26 cellular contexts compared by ENCODE assay signal in the genomic region with DNA sequence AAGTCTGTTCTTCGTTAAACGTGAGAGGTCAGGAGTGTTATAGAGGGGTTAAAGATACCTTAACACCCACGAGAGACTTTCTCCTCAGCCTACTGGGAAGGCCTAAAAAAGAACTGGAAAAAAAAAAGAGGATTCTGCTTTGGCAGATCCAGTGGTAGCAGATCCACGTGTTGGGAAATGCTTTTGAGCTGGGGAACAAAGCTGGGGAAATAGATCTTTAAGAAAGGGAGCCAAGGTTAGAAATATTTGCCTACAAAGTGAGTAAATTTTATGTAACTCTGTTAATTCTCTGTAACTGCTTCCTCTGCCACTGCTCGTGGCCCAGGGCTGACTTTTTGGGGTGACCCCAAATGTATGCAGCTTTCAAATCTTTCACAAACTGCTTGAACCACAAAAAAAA. TPM values are rescaled to one million over a fixed set of nuclear protein-coding genes. Genes with fewer than 3 reads are reported as not detected.
DNase-seq lines count a peak whose midpoint lies in the region; ATAC-seq, FAIRE-seq and TF ChIP-seq lines count a peak whose summit lies in the region.
"Had no signal": no experiment of that assay in that cellular context is flagged by ENCODE, and none has a peak within 500 bp of the region (broad histone marks: within the 10 kb centered on the region; RNA-seq: fewer than 3 reads in every experiment).

No MANE protein-coding gene starts in this region.

- no peak overlapping the region for H3K23ac ChIP-seq in mesenchymal stem cell (ENCODE audit: low read length in 2 of 2)

- H3K4me3 ChIP-seq in SK-N-MC (no peak overlapping the region), esophagus squamous epithelium (no peak overlapping the region), mesenchymal stem cell (ENCODE audit: insufficient read depth in 1 of 2, low read depth in 1 of 2, low read length in 2 of 2) (no peak overlapping the region)
- H3K4me3 ChIP-seq: hepatocyte, SJCRH30, skin epidermis had no signal

- TF ChIP-seq CTCF in esophagus squamous epithelium (IDR thresholded peaks at IDR 0.05) (no peak), GM10266 (IDR thresholded peaks at IDR 0.05; ENCODE audit: control insufficient read depth, insufficient read depth, low read depth, missing control alignments) (no peak), D721Med (IDR thresholded peaks at IDR 0.05; ENCODE audit: insufficient read depth, missing control alignments) (no peak)

- H3K4me1 ChIP-seq in esophagus squamous epithelium (peaks cover 13 to 73% (median 55%) of the 10 kb centered on the region in 3 donors), mesenchymal stem cell (ENCODE audit: control insufficient read depth, insufficient read depth, low read depth, low read length) (peaks cover 2% of the 10 kb centered on the region)
- H3K4me1 ChIP-seq: SJCRH30 had no signal

- H3K9ac ChIP-seq in SK-N-MC (ENCODE audit: insufficient read length) = peak overlapping the region; percentile 58
- peak overlapping the region; percentile 75 for H3K9ac ChIP-seq in mesenchymal stem cell (ENCODE audit: low read length)

- 33 to 35% methylated on average over 5 of the region's 5 CpGs for WGBS in esophagus squamous epithelium, 2 donors
- 54% methylated on average over 3 of the region's 5 CpGs for WGBS in mesenchymal stem cell

- no peak for ATAC-seq in GM21825 (IDR thresholded peaks at IDR 0.05; ENCODE audit: unreplicated experiment)
- ATAC-seq: activated CD8-positive, alpha-beta T cell treated with anti-CD3 and anti-CD28 coated beads for 36 hours; activated T-cell treated with anti-CD3 and anti-CD28 coated beads, Interleukin-2, amount 50 U/mL, for 4 hours; esophagus mucosa; WTC11 had no signal

- FAIRE-seq in D721Med (lab: Jason Lieb, UNC) = no peak
- FAIRE-seq: islet of Langerhans had no signal

- TF ChIP-seq POLR2A in esophagus squamous epithelium (IDR thresholded peaks at IDR 0.05) = no peak

- intact Hi-C loops in esophagus squamous epithelium (cut with DNase I) = no loop called here

- H2AFZ ChIP-seq in mesenchymal stem cell (ENCODE audit: low read depth, low read length) = no peak overlapping the region
- H2AFZ ChIP-seq: hepatocyte had no signal

- H4K8ac ChIP-seq in mesenchymal stem cell (ENCODE audit: low read length) = no peak overlapping the region

- H3K18ac ChIP-seq in mesenchymal stem cell (ENCODE audit: low read depth in 1 of 2, low read length in 2 of 2) = no peak overlapping the region

- H2BK12ac ChIP-seq in mesenchymal stem cell (ENCODE audit: low read length in 2 of 2) = no peak overlapping the region

- H3K9me3 ChIP-seq in SK-N-MC (ENCODE audit: low read depth, low read length) (no peaks in the 10 kb centered on the region), esophagus squamous epithelium (no peaks in the 10 kb centered on the region), mesenchymal stem cell (ENCODE audit: control insufficient read depth, low read length) (no peaks in the 10 kb centered on the region)
- H3K9me3 ChIP-seq: SJCRH30 had no signal

- H2BK15ac ChIP-seq in mesenchymal stem cell (ENCODE audit: low read depth, poor library complexity, severe bottlenecking) = no peak overlapping the region

- H4K91ac ChIP-seq in mesenchymal stem cell (ENCODE audit: low read length) = no peak overlapping the region

- H3K4ac ChIP-seq in mesenchymal stem cell (ENCODE audit: low read depth in 1 of 2, low read length in 2 of 2) = no peak overlapping the region

- H2BK120ac ChIP-seq in mesenchymal stem cell (ENCODE audit: low read depth, low read length) = no peak overlapping the region

- H3K27me3 ChIP-seq in esophagus squamous epithelium = no peaks in the 10 kb centered on the region
- H3K27me3 ChIP-seq in mesenchymal stem cell (ENCODE audit: control insufficient read depth in 1 of 2, insufficient read depth in 1 of 2, low read length in 2 of 2) = no peaks in the 10 kb centered on the region
- H3K27me3 ChIP-seq: brain microvascular endothelial cell, hepatocyte, SJCRH30 had no signal

- no peak overlapping the region for H2BK5ac ChIP-seq in mesenchymal stem cell (ENCODE audit: low read depth, low read length, poor library complexity, severe bottlenecking)

- H3K36me3 ChIP-seq in SK-N-MC (ENCODE audit: insufficient read depth, low read length) = no peaks in the 10 kb centered on the region
- H3K36me3 ChIP-seq in esophagus squamous epithelium = no peaks in the 10 kb centered on the region
- peaks cover 0 to 3% of the 10 kb centered on the region in 2 experiments for H3K36me3 ChIP-seq in mesenchymal stem cell (ENCODE audit: control insufficient read depth in 1 of 2, insufficient read depth in 2 of 2, low read depth in 1 of 2, low read length in 2 of 2)
- H3K36me3 ChIP-seq: brain microvascular endothelial cell, SJCRH30 had no signal

- no peak for DNase-seq in SK-N-MC (ENCODE audit: low read depth, low spot score)
- DNase-seq in esophagus squamous epithelium (lab: John Stamatoyannopoulos, UW) = no peak
- DNase-seq in mesenchymal stem cell = no peak
- peak; percentile 28 for DNase-seq in superior temporal gyrus (ENCODE audit: extremely low spot score)
- no peak for DNase-seq in GM10266 (ENCODE audit: extremely low spot score)
- DNase-seq in DMS53 (lab: John Stamatoyannopoulos, UW) = no peak
- no peak for DNase-seq in D721Med (ENCODE audit: insufficient read length, low spot score)
- DNase-seq: activated CD8-positive, alpha-beta T cell treated with anti-CD3 and anti-CD28 coated beads for 36 hours; activated T-cell treated with anti-CD3 and anti-CD28 coated beads, Interleukin-2, amount 50 U/mL, for 4 hours; brain microvascular endothelial cell; CD4-positive, alpha-beta memory T cell; DMS79 treated with DMSO at 0.1 percent for 48 hours; NCI-H1417 treated with DMSO at 0.1 percent for 48 hours; NCI-H2171; NCI-H748 treated with DMSO at 0.1 percent for 48 hours; SJCRH30; stimulated activated CD4-positive, alpha-beta T cell treated with anti-CD3 and anti-CD28 coated beads, Interleukin-4, amount 100 ng/mL, for 1 hour; T-helper 2 cell had no signal

- H3K27ac ChIP-seq in SK-N-MC (peak overlapping the region; percentile 96), esophagus squamous epithelium (peak overlapping the region; percentile 51 to 91 (median 84)), mesenchymal stem cell (ENCODE audit: low read length, poor library complexity, severe bottlenecking) (no peak overlapping the region)
- H3K27ac ChIP-seq: brain microvascular endothelial cell, hepatocyte, SJCRH30 had no signal

- H3K4me2 ChIP-seq in mesenchymal stem cell (ENCODE audit: low read length, poor library complexity, severe bottlenecking) = no peak overlapping the region
- H3K4me2 ChIP-seq: hepatocyte had no signal

- H3K79me1 ChIP-seq in mesenchymal stem cell (replicated peaks; ENCODE audit: low read length, poor library complexity, severe bottlenecking) = peaks cover 12% of the 10 kb centered on the region

- H2AK5ac ChIP-seq in mesenchymal stem cell (ENCODE audit: low read length, severe bottlenecking) = no peak overlapping the region

- H3K14ac ChIP-seq in mesenchymal stem cell (ENCODE audit: low read length in 2 of 2) = no peak overlapping the region

RNA-seq across cellular contexts. Expression of gene RFX2, which starts 11.7 kb away (rescaled TPM):
- total RNA-seq in esophagus squamous epithelium = 10 to 100 TPM in 1 of 4 donors, 1 to 10 TPM in 3; 5.2 to 21.4 (median 7.7) TPM
- polyA plus RNA-seq in mesenchymal stem cell (2013, experiment 1 of 2) = 3.2 TPM
- polyA plus RNA-seq in mesenchymal stem cell (2013, experiment 2 of 2) = 2.9 TPM

RNA-seq across cellular contexts. Expression of gene ACSBG2, which starts 36.9 kb away (rescaled TPM):
- total RNA-seq in esophagus squamous epithelium = under 1 TPM in 1 of 4 donors, not detected in 3; 0.38 TPM
- not detected for polyA plus RNA-seq in mesenchymal stem cell (2013, experiment 1 of 2)
- polyA plus RNA-seq in mesenchymal stem cell (2013, experiment 2 of 2) = not detected
- total RNA-seq: activated CD8-positive, alpha-beta T cell treated with anti-CD3 and anti-CD28 coated beads for 36 hours; activated T-cell treated with anti-CD3 and anti-CD28 coated beads, Interleukin-2, amount 50 U/mL, for 4 hours; CD4-positive, alpha-beta memory T cell; esophagus mucosa; hepatocyte; mucosa of gallbladder; osteoblast; SJCRH30; WTC11 had no signal
- polyA plus RNA-seq: CD4-positive, alpha-beta memory T cell; hepatocyte had no signal
